Comparison of ENCODE assay signal across 8 cellular contexts in genomic region chr17:81291662-81292061, GRCh38. TPM values are rescaled to one million over a fixed set of nuclear protein-coding genes. Genes with fewer than 3 reads are reported as not detected.
DNase-seq lines count a peak whose midpoint lies in the region; ATAC-seq and TF ChIP-seq lines count a peak whose summit lies in the region.

No MANE protein-coding gene starts in this region.

- no peak overlapping the region for H3K9ac ChIP-seq in BLaER1

- peaks cover 4% of the 10 kb centered on the region; the same call in 1 of the 2 replicates for H3F3A ChIP-seq in GM23338 (replicated peaks; ENCODE audit: low read depth)
- H3F3A ChIP-seq in PC-9 (ENCODE audit: insufficient read depth, low read depth) = peaks cover 5% of the 10 kb centered on the region; the same call in 1 of the 2 replicates

- H3K9me3 Mint-ChIP-seq in GM23338 = no peaks in the 10 kb centered on the region

- CTCF ChIA-PET in PC-9 (lab: Charles Lee) = interaction anchor here (0.6 to 0.9 kb wide), 4 partner anchors 68 to 193 kb away, joined by 3 to 9 read pairs (median 4); partner anchors contain the start of gene BAHCC1

- H2AFZ ChIP-seq in GM23338 (no peak overlapping the region), PC-9 (no peak overlapping the region)

- TF ChIP-seq CTCF in GM23338 (conservative IDR thresholded peaks at IDR 0.05; ENCODE audit: low read depth in 2 of 2) = peak; percentile 58 to 85
- TF ChIP-seq CTCF in PC-9 (conservative IDR thresholded peaks at IDR 0.05) = peak; percentile 52; the same call in 1 of the 2 replicates
- peak; percentile 75 to 84 (median 77) for TF ChIP-seq CTCF in uterus (IDR thresholded peaks at IDR 0.05)

- peaks cover 39% of the 10 kb centered on the region for H3K79me2 ChIP-seq in GM23338 (replicated peaks; ENCODE audit: insufficient read depth)
- H3K79me2 ChIP-seq in PC-9 (ENCODE audit: low read depth) = peaks cover 56% of the 10 kb centered on the region

- peaks cover 32% of the 10 kb centered on the region for H4K20me1 ChIP-seq in BLaER1
- H4K20me1 ChIP-seq in GM23338 (replicated peaks; ENCODE audit: insufficient read depth) = peaks cover 30% of the 10 kb centered on the region
- peaks cover 23% of the 10 kb centered on the region for H4K20me1 ChIP-seq in PC-9 (ENCODE audit: insufficient read depth)

- H3K27me3 ChIP-seq in BLaER1 (no peaks in the 10 kb centered on the region), GM23338 (ENCODE audit: insufficient read depth) (no peaks in the 10 kb centered on the region), PC-9 (ENCODE audit: insufficient read depth, low read depth) (no peaks in the 10 kb centered on the region), uterus (no peaks in the 10 kb centered on the region)

- POLR2A ChIA-PET in PC-9 (lab: Charles Lee; ENCODE audit: unreplicated experiment) = interaction anchor here (0.6 kb wide), 2 partner anchors 18 to 103 kb away, joined by 3 read pairs; partner anchors contain the start of gene BAHCC1

- intact Hi-C loops in PC-9 (cut with micrococcal nuclease; ENCODE audit: unreplicated experiment) (loop anchor here (1.0 kb wide), 1 partner anchor 193 kb away; no protein-coding TSS in a partner anchor), uterus (cut with DNase I; ENCODE audit: low total_unique reads) (loop anchor here (5.0 to 10.0 kb wide), 2 partner anchors 113 to 191 kb away; no protein-coding TSS in a partner anchor)

- H3K36me3 ChIP-seq in BLaER1 = peaks cover 34% of the 10 kb centered on the region
- no peaks in the 10 kb centered on the region for H3K36me3 ChIP-seq in GM23338 (ENCODE audit: insufficient read depth)
- H3K36me3 ChIP-seq in PC-9 (ENCODE audit: low read depth) = no peaks in the 10 kb centered on the region
- H3K36me3 ChIP-seq in uterus = no peaks in the 10 kb centered on the region

- no peak overlapping the region for H3K4me3 ChIP-seq in BLaER1
- H3K4me3 ChIP-seq in GM23338 = no peak overlapping the region
- H3K4me3 ChIP-seq in PC-9 = no peak overlapping the region
- no peak overlapping the region for H3K4me3 ChIP-seq in uterus

- H3K4me2 ChIP-seq in BLaER1 (peak overlapping the region; percentile 62), GM23338 (no peak overlapping the region), PC-9 (no peak overlapping the region)

- DNase-seq in GM23338 (ENCODE audit: low spot score) (peak; percentile 76), PC-9 (peak in 1 of 2 experiments; percentile 50), foreskin melanocyte (peak; percentile 27), pons (ENCODE audit: low spot score) (peak; percentile 45), uterus (peak; percentile 64 to 65)
- DNase-seq in activated T-helper 1 cell treated with anti-CD3 and anti-CD28 coated beads, Interleukin-2, amount 50 U/mL, for 16 hours (ENCODE audit: low read depth in 1 of 2, low spot score in 1 of 2) = peak; percentile 42 to 53

- H3K4me1 ChIP-seq in BLaER1 (peaks cover 70% of the 10 kb centered on the region), GM23338 (ENCODE audit: insufficient read depth) (peaks cover 4% of the 10 kb centered on the region; the same call in 1 of the 2 replicates), PC-9 (replicated peaks; ENCODE audit: insufficient read depth) (peaks cover 12% of the 10 kb centered on the region; the same call in 1 of the 2 replicates), uterus (peaks cover 4 to 7% of the 10 kb centered on the region in 2 donors)

- TF ChIP-seq POLR2A in uterus (IDR thresholded peaks at IDR 0.05) = no peak

- H3K9me2 ChIP-seq in GM23338 (ENCODE audit: insufficient read depth) (no peaks in the 10 kb centered on the region), PC-9 (ENCODE audit: insufficient read depth) (no peaks in the 10 kb centered on the region)

- no peak overlapping the region for H3K27ac Mint-ChIP-seq in GM23338

- no peak overlapping the region for H3K4me3 Mint-ChIP-seq in GM23338

- H3K27me3 Mint-ChIP-seq in GM23338 (ENCODE audit: insufficient read depth, low read depth, poor library complexity) = peaks cover 10% of the 10 kb centered on the region

- H3K36me3 Mint-ChIP-seq in GM23338 (ENCODE audit: low read depth) = peaks cover 7% of the 10 kb centered on the region; the same call in 2 of the 3 replicates

- ATAC-seq in GM23338 (peak; percentile 30), HG03139 (IDR thresholded peaks at IDR 0.05; ENCODE audit: unreplicated experiment) (no peak)

- no peak overlapping the region for H3K27ac ChIP-seq in BLaER1
- H3K27ac ChIP-seq in GM23338 (ENCODE audit: low read depth) = no peak overlapping the region
- no peak overlapping the region for H3K27ac ChIP-seq in PC-9
- no peak overlapping the region for H3K27ac ChIP-seq in uterus

- H3K9me3 ChIP-seq in BLaER1 = no peaks in the 10 kb centered on the region
- H3K9me3 ChIP-seq in PC-9 (ENCODE audit: insufficient read depth, low read depth) = no peaks in the 10 kb centered on the region
- no peaks in the 10 kb centered on the region for H3K9me3 ChIP-seq in uterus

- no TSS peak for BruUV-seq in PC-9 (replicated peaks; lab: Mats Ljungman, UMichigan)

- peaks cover 12% of the 10 kb centered on the region for H3K4me1 Mint-ChIP-seq in GM23338

TF ChIP-seq in GM23338, 12 proteins besides CTCF, POLR2A, EP300 and RAD21 (continues in another document):
- TF ChIP-seq EZH2phosphoT487 (IDR thresholded peaks at IDR 0.05; ENCODE audit: unreplicated experiment) (no peak), ZNF114 (CRISPR knock-in tag; IDR thresholded peaks at IDR 0.05) (no peak), POLR2AphosphoS5 (IDR thresholded peaks at IDR 0.05; ENCODE audit: low read depth) (no peak), NANOG (IDR thresholded peaks at IDR 0.05; ENCODE audit: borderline replicate concordance) (no peak), STAT1 (IDR thresholded peaks at IDR 0.05; ENCODE audit: unreplicated experiment) (no peak), EZH2 (IDR thresholded peaks at IDR 0.05; ENCODE audit: low read depth, unreplicated experiment) (no peak), ETS1 (IDR thresholded peaks at IDR 0.05) (no peak), ZNF331 (CRISPR knock-in tag; IDR thresholded peaks at IDR 0.05; ENCODE audit: low read depth) (no peak), CREB1 (CRISPR knock-in tag; IDR thresholded peaks at IDR 0.05; ENCODE audit: low read depth) (no peak)
- TF ChIP-seq, protein P1, sequence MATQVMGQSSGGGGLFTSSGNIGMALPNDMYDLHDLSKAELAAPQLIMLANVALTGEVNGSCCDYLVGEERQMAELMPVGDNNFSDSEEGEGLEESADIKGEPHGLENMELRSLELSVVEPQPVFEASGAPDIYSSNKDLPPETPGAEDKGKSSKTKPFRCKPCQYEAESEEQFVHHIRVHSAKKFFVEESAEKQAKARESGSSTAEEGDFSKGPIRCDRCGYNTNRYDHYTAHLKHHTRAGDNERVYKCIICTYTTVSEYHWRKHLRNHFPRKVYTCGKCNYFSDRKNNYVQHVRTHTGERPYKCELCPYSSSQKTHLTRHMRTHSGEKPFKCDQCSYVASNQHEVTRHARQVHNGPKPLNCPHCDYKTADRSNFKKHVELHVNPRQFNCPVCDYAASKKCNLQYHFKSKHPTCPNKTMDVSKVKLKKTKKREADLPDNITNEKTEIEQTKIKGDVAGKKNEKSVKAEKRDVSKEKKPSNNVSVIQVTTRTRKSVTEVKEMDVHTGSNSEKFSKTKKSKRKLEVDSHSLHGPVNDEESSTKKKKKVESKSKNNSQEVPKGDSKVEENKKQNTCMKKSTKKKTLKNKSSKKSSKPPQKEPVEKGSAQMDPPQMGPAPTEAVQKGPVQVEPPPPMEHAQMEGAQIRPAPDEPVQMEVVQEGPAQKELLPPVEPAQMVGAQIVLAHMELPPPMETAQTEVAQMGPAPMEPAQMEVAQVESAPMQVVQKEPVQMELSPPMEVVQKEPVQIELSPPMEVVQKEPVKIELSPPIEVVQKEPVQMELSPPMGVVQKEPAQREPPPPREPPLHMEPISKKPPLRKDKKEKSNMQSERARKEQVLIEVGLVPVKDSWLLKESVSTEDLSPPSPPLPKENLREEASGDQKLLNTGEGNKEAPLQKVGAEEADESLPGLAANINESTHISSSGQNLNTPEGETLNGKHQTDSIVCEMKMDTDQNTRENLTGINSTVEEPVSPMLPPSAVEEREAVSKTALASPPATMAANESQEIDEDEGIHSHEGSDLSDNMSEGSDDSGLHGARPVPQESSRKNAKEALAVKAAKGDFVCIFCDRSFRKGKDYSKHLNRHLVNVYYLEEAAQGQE (IDR thresholded peaks at IDR 0.05; ENCODE audit: unreplicated experiment) = no peak

RNA-seq across cellular contexts. Expression of gene SLC38A10, which starts 3.4 kb away (rescaled TPM):
- 51.7 and 55.8 TPM in 2 replicates for total RNA-seq in GM23338 (2014; rRNA removed; shearing (Covaris generic))
- 17.1 and 18.3 TPM in 2 replicates for polyA plus RNA-seq in GM23338 (2016; fragmentation: Nextera tagmentation; extraction: Ambion mirVana)
- total RNA-seq in PC-9 (2021) (127 and 130 TPM in 2 replicates), uterus (10 to 100 TPM; 50.7 to 55.4 (median 53.3) TPM)

RNA-seq across cellular contexts. Expression of gene NDUFAF8, which starts 52.5 kb away (rescaled TPM):
- 17.9 and 21.5 TPM in 2 replicates for total RNA-seq in GM23338 (2014; rRNA removed; shearing (Covaris generic))
- 156 and 175 TPM in 2 replicates for polyA plus RNA-seq in GM23338 (2016; fragmentation: Nextera tagmentation; extraction: Ambion mirVana)
- total RNA-seq in PC-9 (2021) (53.3 and 64.2 TPM in 2 replicates), uterus (10 to 100 TPM in 1 of 4 donors, 1 to 10 TPM in 3; 1.8 to 31.9 (median 6.7) TPM)

RNA-seq across cellular contexts. Expression of gene TEPSIN, which starts 52.8 kb away (rescaled TPM):
- 25.3 and 37.5 TPM in 2 replicates for total RNA-seq in GM23338 (2014; rRNA removed; shearing (Covaris generic))
- polyA plus RNA-seq in GM23338 (2016; fragmentation: Nextera tagmentation; extraction: Ambion mirVana) = 4.4 and 5.5 TPM in 2 replicates
- total RNA-seq in PC-9 (2021) = 35.0 and 36.8 TPM in 2 replicates
- 10 to 100 TPM in 2 of 4 donors, 1 to 10 TPM in 1, not detected in 1; 6.4 to 31.2 (median 22.6) TPM for total RNA-seq in uterus
